ENCODE assay signal across 32 cellular contexts in genomic region chr5:55713871-55714270, GRCh38. TPM values are rescaled to one million over a fixed set of nuclear protein-coding genes. Genes with fewer than 3 reads are reported as not detected.
"Had no signal": no experiment of that assay in that cellular context is flagged by ENCODE, and none has a peak within 500 bp of the region (broad histone marks: within the 10 kb centered on the region; RNA-seq: fewer than 3 reads in every experiment).

No MANE protein-coding gene starts in this region.

- H3K27me3 Mint-ChIP-seq: activated naive CD8-positive, alpha-beta T cell treated with anti-CD3 and anti-CD28 coated beads for 36 hours; dendritic cell treated with granulocyte-macrophage colony-stimulating factor and Interleukin-4, amounts not matched to agents 40 ng/mL and 50 ng/mL, for 4 days; memory B cell; progenitor cell of endocrine pancreas; stimulated activated naive CD8-positive, alpha-beta T cell treated with anti-CD3 and anti-CD28 coated beads, Interleukin-15, Interleukin-2, amounts not matched to agents 100 ng/mL and 50 ng/mL, for 24 hours had no signal

- H3K9me3 ChIP-seq: right lobe of liver, thoracic aorta, upper lobe of left lung, vagina had no signal

- H3K36me3 ChIP-seq: ascending aorta, right lobe of liver, thoracic aorta, upper lobe of left lung, vagina had no signal

- H3K4me3 ChIP-seq: ascending aorta, heart right ventricle, right lobe of liver, thoracic aorta, upper lobe of left lung, vagina had no signal

- H3K27ac Mint-ChIP-seq: activated naive CD4-positive, alpha-beta T cell treated with anti-CD3 and anti-CD28 coated beads for 36 hours; activated naive CD8-positive, alpha-beta T cell treated with anti-CD3 and anti-CD28 coated beads for 36 hours; memory B cell; naive thymus-derived CD8-positive, alpha-beta T cell; progenitor cell of endocrine pancreas; stimulated activated effector memory CD8-positive, alpha-beta T cell treated with anti-CD3 and anti-CD28 coated beads, Interleukin-12 subunit alpha, Interleukin-12 subunit beta, amount 100 ng/mL, for 72 hours; stimulated activated naive CD8-positive, alpha-beta T cell treated with anti-CD3 and anti-CD28 coated beads, Interleukin-15, Interleukin-2, amounts not matched to agents 100 ng/mL and 50 ng/mL, for 24 hours had no signal

- H3K9me3 Mint-ChIP-seq: dendritic cell treated with granulocyte-macrophage colony-stimulating factor and Interleukin-4, amounts not matched to agents 40 ng/mL and 50 ng/mL, for 4 days; stimulated activated effector memory CD8-positive, alpha-beta T cell treated with anti-CD3 and anti-CD28 coated beads, Interleukin-12 subunit alpha, Interleukin-12 subunit beta, amount 100 ng/mL, for 72 hours had no signal

- H3K36me3 Mint-ChIP-seq: activated naive CD8-positive, alpha-beta T cell treated with anti-CD3 and anti-CD28 coated beads for 36 hours; memory B cell had no signal

- H3K4me3 Mint-ChIP-seq: dendritic cell treated with granulocyte-macrophage colony-stimulating factor and Interleukin-4, amounts not matched to agents 40 ng/mL and 50 ng/mL, for 4 days; endodermal cell; memory B cell; stimulated activated effector memory CD8-positive, alpha-beta T cell treated with anti-CD3 and anti-CD28 coated beads, Interleukin-12 subunit alpha, Interleukin-12 subunit beta, amount 100 ng/mL, for 72 hours; stimulated activated naive CD8-positive, alpha-beta T cell treated with anti-CD3 and anti-CD28 coated beads, Interleukin-15, Interleukin-2, amounts not matched to agents 100 ng/mL and 50 ng/mL, for 24 hours had no signal

- DNase-seq: activated CD4-positive, alpha-beta T cell treated with anti-CD3 and anti-CD28 coated beads for 48 hours; activated CD4-positive, alpha-beta T cell treated with anti-CD3 and anti-CD28 coated beads, Interleukin-2, amount 50 U/mL, for 48 hours; activated CD8-positive, alpha-beta memory T cell treated with anti-CD3 and anti-CD28 coated beads for 24 hours; activated effector memory CD4-positive, alpha-beta T cell treated with Interleukin-2 at 50 U/mL for 16 hours; activated naive CD4-positive, alpha-beta T cell treated with anti-CD3 and anti-CD28 coated beads for 36 hours; activated naive CD8-positive, alpha-beta T cell treated with anti-CD3 and anti-CD28 coated beads for 36 hours; caudate nucleus; foreskin melanocyte; heart right ventricle; left cardiac atrium; naive thymus-derived CD8-positive, alpha-beta T cell; right lobe of liver; stimulated activated CD4-positive, alpha-beta T cell treated with anti-CD3 and anti-CD28 coated beads, Interleukin-12 subunit alpha, Interleukin-12 subunit beta, amount 100 ng/mL, for 4 hours; stimulated activated CD4-positive, alpha-beta T cell treated with anti-CD3 and anti-CD28 coated beads, Interleukin-4, amount 100 ng/mL, for 1 hour; upper lobe of left lung had no signal

- H3K27ac ChIP-seq: ascending aorta, heart right ventricle, right lobe of liver, thoracic aorta, upper lobe of left lung, vagina had no signal

- H3K27me3 ChIP-seq: ascending aorta, heart right ventricle, right lobe of liver, upper lobe of left lung, vagina had no signal

- FAIRE-seq: keratinocyte had no signal

- ATAC-seq: esophagus mucosa; heart right ventricle; left cardiac atrium; naive thymus-derived CD8-positive, alpha-beta T cell; right lobe of liver; stimulated activated effector memory CD8-positive, alpha-beta T cell treated with anti-CD3 and anti-CD28 coated beads, Interleukin-12 subunit alpha, Interleukin-12 subunit beta, amount 100 ng/mL, for 72 hours had no signal

RNA-seq across cellular contexts. Expression of gene DDX4, which starts 24.0 kb away (rescaled TPM):
- total RNA-seq: activated naive CD8-positive, alpha-beta T cell treated with anti-CD3 and anti-CD28 coated beads for 36 hours; ascending aorta; endodermal cell; esophagus mucosa; glomerular endothelial cell; heart right ventricle; left cardiac atrium; lower leg skin; naive thymus-derived CD8-positive, alpha-beta T cell; osteocyte; progenitor cell of endocrine pancreas; renal cortical epithelial cell; right lobe of liver; skeletal muscle tissue; subcutaneous adipose tissue; thoracic aorta; upper lobe of left lung; vagina had no signal
- polyA plus RNA-seq: heart right ventricle; naive thymus-derived CD8-positive, alpha-beta T cell had no signal
